ENCODE assay signal across 35 cellular contexts in the genomic region with DNA sequence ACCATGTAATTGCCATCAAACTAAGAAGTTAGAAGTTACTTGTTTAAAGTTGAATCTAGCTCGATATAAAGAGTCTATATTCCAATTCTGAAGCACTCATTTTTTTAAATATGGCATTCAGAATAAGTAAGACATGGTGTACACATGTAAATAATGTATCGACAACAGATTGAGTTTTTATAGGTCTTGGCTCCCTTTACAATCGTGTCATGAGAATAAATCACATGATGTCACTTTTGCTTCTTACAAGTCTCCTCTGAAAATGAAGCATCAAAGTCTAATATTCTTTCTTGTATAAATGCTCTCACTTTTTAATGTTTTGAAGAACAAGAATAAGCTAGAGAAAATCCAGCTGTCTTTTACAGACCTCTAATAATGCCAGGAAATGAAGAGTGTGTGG. TPM values are rescaled to one million over a fixed set of nuclear protein-coding genes. Genes with fewer than 3 reads are reported as not detected.
"Had no signal": no experiment of that assay in that cellular context is flagged by ENCODE, and none has a peak within 500 bp of the region (broad histone marks: within the 10 kb centered on the region; RNA-seq: fewer than 3 reads in every experiment).

No MANE protein-coding gene starts in this region.

- FAIRE-seq: bronchial epithelial cell had no signal

- H3K27ac ChIP-seq: ascending aorta, cardiac muscle cell, VCaP had no signal

- DNase-seq: activated B cell treated with CpG ODN at 0.5 μM for 24 hours; activated CD4-positive, alpha-beta memory T cell treated with anti-CD3 and anti-CD28 coated beads for 36 hours; activated CD4-positive, alpha-beta T cell treated with anti-CD3 and anti-CD28 coated beads for 4 hours; activated CD4-positive, alpha-beta T cell treated with anti-CD3 and anti-CD28 coated beads, Interleukin-2, amount 10 ng/mL, durations not matched to agents 24 days and 14 days; activated CD4-positive, alpha-beta T cell treated with anti-CD3 and anti-CD28 coated beads, Interleukin-2, amount 50 U/mL, for 1 hour; activated CD4-positive, alpha-beta T cell treated with anti-CD3 and anti-CD28 coated beads, Interleukin-2, amount 50 U/mL, for 4 hours; activated CD4-positive, CD25-positive, alpha-beta regulatory T cell treated with anti-CD3 and anti-CD28 coated beads, Interleukin-2, amount 50 U/mL, for 72 hours; activated CD8-positive, alpha-beta memory T cell treated with anti-CD3 and anti-CD28 coated beads, Interleukin-2, amount 50 U/mL, for 4 hours; activated CD8-positive, alpha-beta T cell treated with anti-CD3 and anti-CD28 coated beads for 36 hours; activated effector memory CD4-positive, alpha-beta T cell treated with Interleukin-2 at 50 U/mL for 16 hours; activated gamma-delta T cell; activated naive CD4-positive, alpha-beta T cell treated with anti-CD3 and anti-CD28 coated beads, Interleukin-2, amount 10 ng/mL, durations not matched to agents 7 days and 5 days; activated naive CD4-positive, alpha-beta T cell treated with Interleukin-2 at 50 U/mL for 16 hours; activated naive CD8-positive, alpha-beta T cell treated with anti-CD3 and anti-CD28 coated beads, Interleukin-2, amount 10 ng/mL, durations not matched to agents 7 days and 5 days; activated naive CD8-positive, alpha-beta T cell treated with anti-CD3 and anti-CD28 coated beads, Interleukin-2, amount 50 U/mL, for 24 hours; activated T-cell treated with anti-CD3 and anti-CD28 coated beads for 4 hours; activated T-cell treated with anti-CD3 and anti-CD28 coated beads, Interleukin-2, amount 50 U/mL, for 1 hour; activated T-cell treated with anti-CD3 and anti-CD28 coated beads, Interleukin-2, amount 50 U/mL, for 4 hours; amygdala; anterior cingulate cortex; caudate nucleus; T-helper 2 cell; T-helper 9 cell had no signal

- H3K4me1 Mint-ChIP-seq: activated B cell treated with CpG ODN at 0.5 μM for 24 hours; activated CD4-positive, alpha-beta T cell treated with anti-CD3 and anti-CD28 coated beads, Interleukin-2, amount 10 ng/mL, durations not matched to agents 24 days and 14 days; activated naive CD4-positive, alpha-beta T cell treated with anti-CD3 and anti-CD28 coated beads, Interleukin-2, amount 10 ng/mL, durations not matched to agents 7 days and 5 days; activated naive CD4-positive, alpha-beta T cell treated with anti-CD3 and anti-CD28 coated beads, Interleukin-2, amount 50 U/mL, for 24 hours; activated naive CD8-positive, alpha-beta T cell treated with anti-CD3 and anti-CD28 coated beads, Interleukin-2, amount 10 ng/mL, durations not matched to agents 7 days and 5 days; activated naive CD8-positive, alpha-beta T cell treated with anti-CD3 and anti-CD28 coated beads, Interleukin-2, amount 50 U/mL, for 24 hours; central memory CD8-positive, alpha-beta T cell had no signal

- ATAC-seq: activated CD8-positive, alpha-beta T cell treated with anti-CD3 and anti-CD28 coated beads for 36 hours; activated naive CD8-positive, alpha-beta T cell treated with anti-CD3 and anti-CD28 coated beads, Interleukin-2, amount 50 U/mL, for 24 hours; activated T-cell treated with anti-CD3 and anti-CD28 coated beads, Interleukin-2, amount 50 U/mL, for 4 hours had no signal

- H3K36me3 Mint-ChIP-seq: activated CD4-positive, alpha-beta memory T cell treated with anti-CD3 and anti-CD28 coated beads for 36 hours; activated naive CD4-positive, alpha-beta T cell treated with anti-CD3 and anti-CD28 coated beads, Interleukin-2, amount 10 ng/mL, durations not matched to agents 7 days and 5 days; activated naive CD4-positive, alpha-beta T cell treated with anti-CD3 and anti-CD28 coated beads, Interleukin-2, amount 50 U/mL, for 24 hours; activated naive CD8-positive, alpha-beta T cell; activated naive CD8-positive, alpha-beta T cell treated with anti-CD3 and anti-CD28 coated beads, Interleukin-2, amount 10 ng/mL, durations not matched to agents 7 days and 5 days; brain had no signal

- H3K27me3 Mint-ChIP-seq: activated B cell treated with CpG ODN at 0.5 μM for 24 hours; activated CD4-positive, alpha-beta memory T cell treated with anti-CD3 and anti-CD28 coated beads for 36 hours; activated CD4-positive, alpha-beta T cell treated with anti-CD3 and anti-CD28 coated beads, Interleukin-2, amount 10 ng/mL, durations not matched to agents 24 days and 14 days; activated CD8-positive, alpha-beta T cell treated with anti-CD3 and anti-CD28 coated beads for 36 hours; activated naive CD4-positive, alpha-beta T cell treated with anti-CD3 and anti-CD28 coated beads, Interleukin-2, amount 10 ng/mL, durations not matched to agents 7 days and 5 days; activated naive CD4-positive, alpha-beta T cell treated with anti-CD3 and anti-CD28 coated beads, Interleukin-2, amount 50 U/mL, for 24 hours; activated naive CD8-positive, alpha-beta T cell; activated naive CD8-positive, alpha-beta T cell treated with anti-CD3 and anti-CD28 coated beads, Interleukin-2, amount 10 ng/mL, durations not matched to agents 7 days and 5 days; activated naive CD8-positive, alpha-beta T cell treated with anti-CD3 and anti-CD28 coated beads, Interleukin-2, amount 50 U/mL, for 24 hours; brain; central memory CD8-positive, alpha-beta T cell had no signal

- H3K4me3 ChIP-seq: ascending aorta, cardiac muscle cell had no signal

- H3K27me3 ChIP-seq: ascending aorta, cardiac muscle cell had no signal

- H3K4me1 ChIP-seq: ascending aorta had no signal

- H3K9me3 Mint-ChIP-seq: activated B cell treated with CpG ODN at 0.5 μM for 24 hours; activated CD4-positive, alpha-beta T cell treated with anti-CD3 and anti-CD28 coated beads, Interleukin-2, amount 10 ng/mL, durations not matched to agents 24 days and 14 days; activated naive CD8-positive, alpha-beta T cell treated with anti-CD3 and anti-CD28 coated beads, Interleukin-2, amount 10 ng/mL, durations not matched to agents 7 days and 5 days; activated naive CD8-positive, alpha-beta T cell treated with anti-CD3 and anti-CD28 coated beads, Interleukin-2, amount 50 U/mL, for 24 hours; brain; T-helper 1 cell treated with Interleukin-12 subunit alpha and Interleukin-12 subunit beta and Interleukin-4 antibody, amounts not matched to agents 30 μg/mL and 1 μg/mL, for 36 hours; T-helper 2 cell treated with Interferon-gamma antibody and Interleukin-4, amounts not matched to agents 5 μg/mL and 100 μg/mL, for 36 hours had no signal

- H3K36me3 ChIP-seq: ascending aorta, cardiac muscle cell had no signal

- H3K27ac Mint-ChIP-seq: activated B cell treated with CpG ODN at 0.5 μM for 24 hours; activated CD4-positive, alpha-beta memory T cell treated with anti-CD3 and anti-CD28 coated beads for 36 hours; activated CD4-positive, alpha-beta T cell treated with anti-CD3 and anti-CD28 coated beads, Interleukin-2, amount 10 ng/mL, durations not matched to agents 24 days and 14 days; activated CD8-positive, alpha-beta T cell treated with anti-CD3 and anti-CD28 coated beads for 36 hours; activated naive CD4-positive, alpha-beta T cell treated with anti-CD3 and anti-CD28 coated beads, Interleukin-2, amount 10 ng/mL, durations not matched to agents 7 days and 5 days; activated naive CD4-positive, alpha-beta T cell treated with anti-CD3 and anti-CD28 coated beads, Interleukin-2, amount 50 U/mL, for 24 hours; activated naive CD8-positive, alpha-beta T cell; activated naive CD8-positive, alpha-beta T cell treated with anti-CD3 and anti-CD28 coated beads, Interleukin-2, amount 10 ng/mL, durations not matched to agents 7 days and 5 days; activated naive CD8-positive, alpha-beta T cell treated with anti-CD3 and anti-CD28 coated beads, Interleukin-2, amount 50 U/mL, for 24 hours; activated T-helper 2 cell treated with anti-CD3 and anti-CD28 coated beads, Interferon-gamma antibody, Interleukin-2, Interleukin-4, amounts not matched to agents 10 μg/mL and 5 μg/mL and 100 μg/mL, durations not matched to agents 14 hours and 24 hours and 36 hours; brain; T-helper 1 cell treated with Interleukin-12 subunit alpha and Interleukin-12 subunit beta and Interleukin-4 antibody, amounts not matched to agents 30 μg/mL and 1 μg/mL, for 36 hours; T-helper 2 cell treated with Interferon-gamma antibody and Interleukin-4, amounts not matched to agents 5 μg/mL and 100 μg/mL, for 36 hours had no signal

- H3K4me3 Mint-ChIP-seq: activated B cell treated with CpG ODN at 0.5 μM for 24 hours; activated CD4-positive, alpha-beta memory T cell treated with anti-CD3 and anti-CD28 coated beads for 36 hours; activated CD4-positive, alpha-beta T cell treated with anti-CD3 and anti-CD28 coated beads, Interleukin-2, amount 10 ng/mL, durations not matched to agents 24 days and 14 days; activated CD8-positive, alpha-beta T cell treated with anti-CD3 and anti-CD28 coated beads for 36 hours; activated naive CD4-positive, alpha-beta T cell treated with anti-CD3 and anti-CD28 coated beads, Interleukin-2, amount 10 ng/mL, durations not matched to agents 7 days and 5 days; activated naive CD4-positive, alpha-beta T cell treated with anti-CD3 and anti-CD28 coated beads, Interleukin-2, amount 50 U/mL, for 24 hours; activated naive CD8-positive, alpha-beta T cell; activated naive CD8-positive, alpha-beta T cell treated with anti-CD3 and anti-CD28 coated beads, Interleukin-2, amount 10 ng/mL, durations not matched to agents 7 days and 5 days; activated naive CD8-positive, alpha-beta T cell treated with anti-CD3 and anti-CD28 coated beads, Interleukin-2, amount 50 U/mL, for 24 hours; activated T-cell treated with anti-CD3 and anti-CD28 coated beads, Interleukin-2, amount 50 U/mL, for 4 hours; brain; central memory CD8-positive, alpha-beta T cell; T-helper 1 cell treated with Interleukin-12 subunit alpha and Interleukin-12 subunit beta and Interleukin-4 antibody, amounts not matched to agents 30 μg/mL and 1 μg/mL, for 36 hours; T-helper 2 cell treated with Interferon-gamma antibody and Interleukin-4, amounts not matched to agents 5 μg/mL and 100 μg/mL, for 36 hours had no signal

- H3K9me3 ChIP-seq: ascending aorta had no signal

RNA-seq across cellular contexts. Expression of a gene that starts 33.1 kb away (rescaled TPM):
- total RNA-seq: activated B cell treated with CpG ODN at 0.5 μM for 24 hours; activated CD4-positive, alpha-beta memory T cell treated with anti-CD3 and anti-CD28 coated beads for 36 hours; activated CD4-positive, alpha-beta T cell treated with anti-CD3 and anti-CD28 coated beads, Interleukin-2, amount 10 ng/mL, durations not matched to agents 24 days and 14 days; activated CD8-positive, alpha-beta memory T cell treated with anti-CD3 and anti-CD28 coated beads for 36 hours; activated CD8-positive, alpha-beta T cell treated with anti-CD3 and anti-CD28 coated beads for 36 hours; activated naive CD8-positive, alpha-beta T cell treated with anti-CD3 and anti-CD28 coated beads, Interleukin-2, amount 10 ng/mL, durations not matched to agents 7 days and 5 days; activated T-cell treated with anti-CD3 and anti-CD28 coated beads, Interleukin-2, amount 50 U/mL, for 4 hours; activated T-helper 2 cell treated with anti-CD3 and anti-CD28 coated beads, Interferon-gamma antibody, Interleukin-2, Interleukin-4, amounts not matched to agents 10 μg/mL and 5 μg/mL and 100 μg/mL, durations not matched to agents 14 hours and 24 hours and 36 hours; ascending aorta had no signal
